In the genomic region with DNA sequence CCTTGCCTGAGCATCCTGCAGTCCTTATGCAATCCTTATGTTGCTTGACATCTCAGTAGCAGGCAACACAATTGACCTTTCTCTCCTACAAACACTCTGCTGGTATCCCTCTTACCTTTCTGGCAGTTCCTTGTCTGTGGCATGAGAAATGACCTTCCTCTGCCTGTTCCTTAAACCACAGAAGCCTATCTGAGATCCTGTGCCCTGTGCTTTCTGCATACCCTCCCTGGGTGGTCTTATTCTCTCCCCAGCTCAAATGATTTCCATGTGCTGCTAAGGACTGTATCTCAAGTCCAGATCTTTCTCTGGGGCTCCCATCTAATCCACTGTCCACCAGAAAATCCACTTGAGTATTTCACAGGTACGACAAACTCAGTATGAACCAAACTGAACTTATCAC, we compare ENCODE assay signal across 1 cellular context.
TF ChIP-seq lines count a peak whose summit lies in the region.

No MANE protein-coding gene starts in this region.

TF ChIP-seq in IMR-90, 13 proteins besides CTCF, POLR2A, EP300 and RAD21:
- no peak for TF ChIP-seq RCOR1 (IDR thresholded peaks at IDR 0.05; ENCODE audit: insufficient replicate concordance, low read length)
- no peak for TF ChIP-seq MAFK (IDR thresholded peaks at IDR 0.05; ENCODE audit: low read depth, low read length)
- no peak for TF ChIP-seq NFE2L2 (IDR thresholded peaks at IDR 0.05; ENCODE audit: low read depth, low read length)
- TF ChIP-seq MAZ (IDR thresholded peaks at IDR 0.05; ENCODE audit: borderline replicate concordance, low read depth, low read length): no peak
- TF ChIP-seq SMC3 (IDR thresholded peaks at IDR 0.05; ENCODE audit: low read depth, low read length): no peak
- TF ChIP-seq, protein P1, sequence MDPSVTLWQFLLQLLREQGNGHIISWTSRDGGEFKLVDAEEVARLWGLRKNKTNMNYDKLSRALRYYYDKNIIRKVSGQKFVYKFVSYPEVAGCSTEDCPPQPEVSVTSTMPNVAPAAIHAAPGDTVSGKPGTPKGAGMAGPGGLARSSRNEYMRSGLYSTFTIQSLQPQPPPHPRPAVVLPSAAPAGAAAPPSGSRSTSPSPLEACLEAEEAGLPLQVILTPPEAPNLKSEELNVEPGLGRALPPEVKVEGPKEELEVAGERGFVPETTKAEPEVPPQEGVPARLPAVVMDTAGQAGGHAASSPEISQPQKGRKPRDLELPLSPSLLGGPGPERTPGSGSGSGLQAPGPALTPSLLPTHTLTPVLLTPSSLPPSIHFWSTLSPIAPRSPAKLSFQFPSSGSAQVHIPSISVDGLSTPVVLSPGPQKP (IDR thresholded peaks at IDR 0.05; ENCODE audit: borderline replicate concordance, low read depth, low read length): no peak
- no peak for TF ChIP-seq FOS (IDR thresholded peaks at IDR 0.05; ENCODE audit: low read depth, low read length)
- TF ChIP-seq RFX5 (IDR thresholded peaks at IDR 0.05; ENCODE audit: low read depth, low read length): no peak
- no peak for TF ChIP-seq CEBPB (IDR thresholded peaks at IDR 0.05; ENCODE audit: low read depth, low read length)
- TF ChIP-seq CHD1 (IDR thresholded peaks at IDR 0.05; ENCODE audit: low read depth, low read length): no peak
- no peak for TF ChIP-seq BHLHE40 (IDR thresholded peaks at IDR 0.05; ENCODE audit: low read depth, low read length)
- TF ChIP-seq, protein P2, sequence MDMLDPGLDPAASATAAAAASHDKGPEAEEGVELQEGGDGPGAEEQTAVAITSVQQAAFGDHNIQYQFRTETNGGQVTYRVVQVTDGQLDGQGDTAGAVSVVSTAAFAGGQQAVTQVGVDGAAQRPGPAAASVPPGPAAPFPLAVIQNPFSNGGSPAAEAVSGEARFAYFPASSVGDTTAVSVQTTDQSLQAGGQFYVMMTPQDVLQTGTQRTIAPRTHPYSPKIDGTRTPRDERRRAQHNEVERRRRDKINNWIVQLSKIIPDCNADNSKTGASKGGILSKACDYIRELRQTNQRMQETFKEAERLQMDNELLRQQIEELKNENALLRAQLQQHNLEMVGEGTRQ (IDR thresholded peaks at IDR 0.05; ENCODE audit: low read depth, low read length): no peak
- no peak for TF ChIP-seq MXI1 (IDR thresholded peaks at IDR 0.05; ENCODE audit: borderline replicate concordance, low read depth, low read length)
